In the genomic region with DNA sequence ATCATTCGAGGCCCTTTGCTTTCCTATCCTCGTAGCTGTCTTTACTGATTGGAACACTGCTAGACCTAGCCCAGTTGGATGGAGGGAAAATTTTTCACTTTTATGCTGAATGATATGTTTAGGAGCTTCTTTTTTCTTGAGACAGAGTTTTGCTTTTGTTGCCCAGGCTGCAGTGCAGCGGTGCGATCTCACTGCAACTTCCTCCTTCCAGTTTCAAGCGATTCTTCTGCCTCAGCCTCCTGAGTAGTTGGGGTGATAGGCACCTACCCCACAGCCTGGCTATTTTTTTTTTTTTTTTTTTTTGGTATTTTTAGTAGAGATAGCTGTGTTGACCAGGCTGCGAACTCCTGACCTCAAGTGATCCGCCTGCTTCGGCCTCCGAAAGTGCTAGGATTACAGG, we compare ENCODE assay signal across 22 cellular contexts. TPM values are rescaled to one million over a fixed set of nuclear protein-coding genes. Genes with fewer than 3 reads are reported as not detected.
DNase-seq lines count a peak whose midpoint lies in the region; ATAC-seq, FAIRE-seq and TF ChIP-seq lines count a peak whose summit lies in the region.
"Had no signal": no experiment of that assay in that cellular context is flagged by ENCODE, and none has a peak within 500 bp of the region (broad histone marks: within the 10 kb centered on the region; RNA-seq: fewer than 3 reads in every experiment).

No MANE protein-coding gene starts in this region.

- no peak overlapping the region for H3K4me3 Mint-ChIP-seq in Caco-2 (ENCODE audit: unreplicated experiment)
- no peak overlapping the region for H3K4me3 Mint-ChIP-seq in stimulated activated memory B cell treated with anti-CD40 and anti-IgM and Interleukin-4, amounts not matched to agents 10 μg/mL and 1 μg/mL and 100 μg/mL, for 72 hours
- H3K4me3 Mint-ChIP-seq: CD14-positive monocyte had no signal

- in situ Hi-C loops in K562 (cut with MboI) = no loop called here

- intact Hi-C loops in Caco-2 (cut with micrococcal nuclease; ENCODE audit: unreplicated experiment) (no loop called here), K562 (cut with micrococcal nuclease) (no loop called here), left lung (cut with DNase I) (no loop called here)

- H3K27me3 ChIP-seq in Caco-2 (replicated peaks; ENCODE audit: control insufficient read depth, insufficient read depth, low read length) (no peaks in the 10 kb centered on the region), OCI-LY3 (ENCODE audit: low read depth, low read length) (no peaks in the 10 kb centered on the region), K562 (ENCODE audit: control insufficient read depth in 2 of 2, insufficient read depth in 2 of 2, low read length in 2 of 2) (no peaks in the 10 kb centered on the region), left lung (no peaks in the 10 kb centered on the region)
- H3K27me3 ChIP-seq: MG63 had no signal

- H3K4me2 ChIP-seq in OCI-LY3 (ENCODE audit: low read length) (no peak overlapping the region), K562 (ENCODE audit: insufficient read depth, low read length) (no peak overlapping the region)

- H3K27ac ChIP-seq in OCI-LY3 (ENCODE audit: low read length) (0 out of 2 replicates have a peak overlapping the region, but pooled peaks have one; percentile 11), K562 (ENCODE audit: extremely low read depth, low read depth, low read length) (no peak overlapping the region), left lung (no peak overlapping the region), substantia nigra (ENCODE audit: low read depth, low read length, poor library complexity, severe bottlenecking) (no peak overlapping the region)
- H3K27ac ChIP-seq: HL-60, RWPE1 had no signal

- peaks cover 5% of the 10 kb centered on the region for H3K36me3 ChIP-seq in Caco-2 (ENCODE audit: control insufficient read depth, insufficient read depth, low read length)
- peaks cover 69% of the 10 kb centered on the region for H3K36me3 ChIP-seq in OCI-LY3 (replicated peaks; ENCODE audit: low read depth, low read length)
- H3K36me3 ChIP-seq in K562 (ENCODE audit: control insufficient read depth, insufficient read depth, low read length) = peaks cover 98% of the 10 kb centered on the region
- peaks cover 4 to 100% of the 10 kb centered on the region in 2 donors for H3K36me3 ChIP-seq in left lung

- CTCF ChIA-PET in Caco-2 (lab: Charles Lee) = interaction anchor here (0.6 to 1.5 kb wide), 3 partner anchors 34 to 198 kb away, joined by 3 read pairs; no protein-coding TSS in a partner anchor
- CTCF ChIA-PET in K562 (lab: Yijun Ruan, JAX; ENCODE audit: low intra/inter-chr PET ratio) = no interaction called here

- H3K9ac ChIP-seq in OCI-LY3 (ENCODE audit: low read length) (no peak overlapping the region), K562 (ENCODE audit: insufficient read depth in 1 of 2, low read depth in 2 of 2, low read length in 2 of 2) (no peak overlapping the region)

- TF ChIP-seq CTCF in Caco-2 (IDR thresholded peaks at IDR 0.05; ENCODE audit: insufficient read depth in 1 of 2, low read depth in 1 of 2, low read length in 1 of 2, severe bottlenecking in 1 of 2, unreplicated experiment in 1 of 2) (no peak), OCI-LY3 (IDR thresholded peaks at IDR 0.05; ENCODE audit: low read depth, low read length) (no peak), K562 (IDR thresholded peaks at IDR 0.05 in 2 of 3, conservative IDR thresholded peaks at IDR 0.05 in 1 of 3; ENCODE audit: insufficient read depth in 2 of 3, low read depth in 1 of 3, low read length in 3 of 3) (no peak), left lung (IDR thresholded peaks at IDR 0.05) (no peak)

- no peaks in the 10 kb centered on the region for H3K9me1 ChIP-seq in K562 (ENCODE audit: control insufficient read depth, insufficient read depth, low read length)

- H4K20me1 ChIP-seq in OCI-LY3 (ENCODE audit: insufficient read depth, low read length) = no peaks in the 10 kb centered on the region
- H4K20me1 ChIP-seq in K562 (replicated peaks; ENCODE audit: control insufficient read depth, insufficient read depth, low read length) = no peaks in the 10 kb centered on the region

- peaks cover 18% of the 10 kb centered on the region for H3K4me1 Mint-ChIP-seq in Caco-2 (ENCODE audit: low read depth, unreplicated experiment)
- H3K4me1 Mint-ChIP-seq in stimulated activated memory B cell treated with anti-CD40 and anti-IgM and Interleukin-4, amounts not matched to agents 10 μg/mL and 1 μg/mL and 100 μg/mL, for 72 hours = peaks cover 9% of the 10 kb centered on the region
- H3K4me1 Mint-ChIP-seq: CD14-positive monocyte had no signal

- no peak for DNase-seq in Caco-2
- no peak for DNase-seq in K562 (ENCODE audit: extremely low read depth in 1 of 4, low spot score in 3 of 4)
- DNase-seq in DMS114 treated with DMSO at 0.1 percent for 48 hours (lab: John Stamatoyannopoulos, UW; ENCODE audit: unreplicated experiment) = no peak
- DNase-seq in left lung = no peak
- DNase-seq in substantia nigra (lab: John Stamatoyannopoulos, UW) = no peak
- DNase-seq: ACHN, COR-L47, DMS153, EL, MG63, NCI-H1105, NCI-H1694, NCI-H2081 treated with DMSO at 0.1 percent for 48 hours, NCI-H446 treated with DMSO at 0.1 percent for 48 hours had no signal

- H3K36me3 Mint-ChIP-seq in Caco-2 (ENCODE audit: insufficient read depth, unreplicated experiment) = peaks cover 100% of the 10 kb centered on the region
- peaks cover 68% of the 10 kb centered on the region for H3K36me3 Mint-ChIP-seq in stimulated activated memory B cell treated with anti-CD40 and anti-IgM and Interleukin-4, amounts not matched to agents 10 μg/mL and 1 μg/mL and 100 μg/mL, for 72 hours

- H3K79me2 ChIP-seq in OCI-LY3 (ENCODE audit: low read length) = peaks cover 4% of the 10 kb centered on the region; the same call in 1 of the 2 replicates
- H3K79me2 ChIP-seq in K562 (ENCODE audit: control insufficient read depth, insufficient read depth, low read length) = no peaks in the 10 kb centered on the region

- no peak for ATAC-seq in K562
- ATAC-seq in stimulated activated memory B cell treated with anti-CD40 and anti-IgM and Interleukin-4, amounts not matched to agents 10 μg/mL and 1 μg/mL and 100 μg/mL, for 72 hours = no peak
- no peak for ATAC-seq in left lung
- ATAC-seq: GM12878 had no signal

- H2AFZ ChIP-seq in OCI-LY3 (ENCODE audit: low read depth, low read length) = no peak overlapping the region
- H2AFZ ChIP-seq in K562 (ENCODE audit: low read depth, low read length) = no peak overlapping the region

- POLR2A ChIA-PET in Caco-2 (lab: Charles Lee) (interaction anchor here (0.6 to 1.6 kb wide), 4 partner anchors 9 to 36 kb away, joined by 4 to 7 read pairs (median 5); a partner anchor contains a TSS), K562 (lab: Yijun Ruan, JAX) (interaction anchor here (1.3 to 2.4 kb wide), 5 partner anchors 11 to 37 kb away, joined by 5 to 10 read pairs (median 7); a partner anchor contains a TSS)

- no peak for TF ChIP-seq EP300 in K562 (IDR thresholded peaks at IDR 0.05; ENCODE audit: low read length)

- H3K9me3 Mint-ChIP-seq in Caco-2 (ENCODE audit: unreplicated experiment) = no peaks in the 10 kb centered on the region
- no peaks in the 10 kb centered on the region for H3K9me3 Mint-ChIP-seq in stimulated activated memory B cell treated with anti-CD40 and anti-IgM and Interleukin-4, amounts not matched to agents 10 μg/mL and 1 μg/mL and 100 μg/mL, for 72 hours
- H3K9me3 Mint-ChIP-seq: CD14-positive monocyte had no signal

- 78% methylated on average over 9 of the region's 9 CpGs for WGBS in K562 (ENCODE audit: insufficient coverage, low coverage, missing lambda C conversion rate)

- no peaks in the 10 kb centered on the region for H3K27me3 Mint-ChIP-seq in Caco-2 (ENCODE audit: insufficient read depth, unreplicated experiment)
- H3K27me3 Mint-ChIP-seq in stimulated activated memory B cell treated with anti-CD40 and anti-IgM and Interleukin-4, amounts not matched to agents 10 μg/mL and 1 μg/mL and 100 μg/mL, for 72 hours = no peaks in the 10 kb centered on the region

- no peaks in the 10 kb centered on the region for H3K9me3 ChIP-seq in Caco-2
- H3K9me3 ChIP-seq in OCI-LY3 (ENCODE audit: insufficient read depth, low read length) = no peaks in the 10 kb centered on the region
- H3K9me3 ChIP-seq in K562 (replicated peaks; ENCODE audit: control insufficient read depth, insufficient read depth, low read depth, low read length) = no peaks in the 10 kb centered on the region
- no peaks in the 10 kb centered on the region for H3K9me3 ChIP-seq in left lung
- H3K9me3 ChIP-seq: HAP-1, MG63 had no signal

- TF ChIP-seq RAD21 in K562 (CRISPR knock-in tag; conservative IDR thresholded peaks at IDR 0.05 in 1 of 2, IDR thresholded peaks at IDR 0.05 in 1 of 2) = no peak

- no peak for TF ChIP-seq POLR2A in K562 (conservative IDR thresholded peaks at IDR 0.05)

- no TSS peak for BruUV-seq in Caco-2 (replicated peaks; lab: Mats Ljungman, UMichigan)
- BruUV-seq in K562 (replicated peaks; lab: Mats Ljungman, UMichigan) = no TSS peak

- H3K4me1 ChIP-seq in Caco-2 (peaks cover 8% of the 10 kb centered on the region), OCI-LY3 (ENCODE audit: low read length) (peaks cover 7% of the 10 kb centered on the region; the same call in 1 of the 2 replicates), K562 (replicated peaks in 1 of 2; ENCODE audit: control insufficient read depth in 2 of 2, insufficient read depth in 2 of 2, low read length in 2 of 2) (no peaks in the 10 kb centered on the region), left lung (no peaks in the 10 kb centered on the region)
- H3K4me1 ChIP-seq: HAP-1 had no signal

- H3K4me3 ChIP-seq in Caco-2 (ENCODE audit: low read depth, low read length) (no peak overlapping the region), OCI-LY3 (ENCODE audit: low read length) (no peak overlapping the region), K562 (no peak overlapping the region), left lung (no peak overlapping the region)
- H3K4me3 ChIP-seq: GM12878, HAP-1, MG63 had no signal

- FAIRE-seq in K562 (lab: Jason Lieb, UNC) = peak; percentile 59
- FAIRE-seq: GM12878, GM19239 had no signal

- peak overlapping the region; percentile 26 for H3K27ac Mint-ChIP-seq in Caco-2 (ENCODE audit: unreplicated experiment)
- H3K27ac Mint-ChIP-seq in stimulated activated memory B cell treated with anti-CD40 and anti-IgM and Interleukin-4, amounts not matched to agents 10 μg/mL and 1 μg/mL and 100 μg/mL, for 72 hours = peak overlapping the region; percentile 63
- H3K27ac Mint-ChIP-seq: CD14-positive monocyte had no signal

RNA-seq across cellular contexts. Expression of a gene that starts 17.3 kb away (rescaled TPM):
- total RNA-seq in Caco-2 (2022) (197 TPM in 2 replicates), K562 (2014; rRNA removed) (89.2 and 115 TPM in 2 replicates), K562 (2014; rRNA removed; fragmentation: Illumina TruSeq; extraction: Trizol) (106 and 108 TPM in 2 replicates), K562 (2015; rRNA removed; fragmentation: Illumina TruSeq; extraction: Trizol) (110 and 114 TPM in 2 replicates), K562 (2021) (140 and 161 TPM in 2 replicates), left lung (100 to 1,000 TPM in 1 of 2 donors, 10 to 100 TPM in 1; 89.8 to 141 TPM)
- total RNA-seq in K562 (2011; cell fraction: chromatin; rRNA removed; ENCODE audit: low replicate concordance) = 149 and 229 TPM in 2 replicates
- 136 and 141 TPM in 2 replicates for total RNA-seq in K562 (2011; cell fraction: nucleolus; rRNA removed)
- 117 and 138 TPM in 2 replicates for total RNA-seq in K562 (2011; cell fraction: nucleoplasm; rRNA removed)
- polyA plus RNA-seq in K562 (2011; rRNA removed) (138 and 200 TPM in 2 replicates), K562 (2014; fragmentation: Illumina TruSeq; extraction: Trizol) (181 and 184 TPM in 2 replicates), K562 (2014; fragmentation: Nextera tagmentation; extraction: Ambion mirVana) (100 to 1,000 TPM; 159 to 393 TPM), K562 (2014; rRNA removed) (247 and 261 TPM in 2 replicates)
- 136 and 152 TPM in 2 replicates for polyA plus RNA-seq in K562 (2011; cell fraction: cytosol; rRNA removed)
- polyA plus RNA-seq in K562 (2011; cell fraction: nucleus; rRNA removed) = 155 and 167 TPM in 2 replicates
- 137 and 204 TPM in 2 replicates for polyA plus RNA-seq in K562 (2012)
- 260 and 357 TPM in 2 replicates for polyA minus RNA-seq in K562 (2011; rRNA and poly(A)+ RNA removed)
- polyA minus RNA-seq in K562 (2011; cell fraction: cytosol; rRNA and poly(A)+ RNA removed) = 83.3 and 103 TPM in 2 replicates
- 64.4 and 99.7 TPM in 2 replicates for polyA minus RNA-seq in K562 (2011; cell fraction: nucleus; rRNA and poly(A)+ RNA removed)

RNA-seq across cellular contexts. Expression of a gene that starts 17.5 kb away (rescaled TPM):
- total RNA-seq in Caco-2 (2022) (75.9 and 76.3 TPM in 2 replicates), K562 (2014; rRNA removed) (54.9 and 65.6 TPM in 2 replicates), K562 (2014; rRNA removed; fragmentation: Illumina TruSeq; extraction: Trizol) (50.1 and 54.0 TPM in 2 replicates), K562 (2015; rRNA removed; fragmentation: Illumina TruSeq; extraction: Trizol) (60.7 and 62.2 TPM in 2 replicates), K562 (2021) (46.1 and 51.8 TPM in 2 replicates), left lung (10 to 100 TPM; 32.1 to 47.4 TPM)
- 162 and 231 TPM in 2 replicates for total RNA-seq in K562 (2011; cell fraction: chromatin; rRNA removed; ENCODE audit: low replicate concordance)
- 125 and 132 TPM in 2 replicates for total RNA-seq in K562 (2011; cell fraction: nucleolus; rRNA removed)
- total RNA-seq in K562 (2011; cell fraction: nucleoplasm; rRNA removed) = 98.4 and 106 TPM in 2 replicates
- polyA plus RNA-seq in K562 (2011; rRNA removed) (36.0 and 42.1 TPM in 2 replicates), K562 (2014; fragmentation: Illumina TruSeq; extraction: Trizol) (52.6 and 56.6 TPM in 2 replicates), K562 (2014; fragmentation: Nextera tagmentation; extraction: Ambion mirVana) (10 to 100 TPM; 18.0 to 49.3 TPM), K562 (2014; rRNA removed) (48.5 and 52.4 TPM in 2 replicates)
- 33.3 and 42.2 TPM in 2 replicates for polyA plus RNA-seq in K562 (2011; cell fraction: cytosol; rRNA removed)
- polyA plus RNA-seq in K562 (2011; cell fraction: nucleus; rRNA removed) = 46.6 and 60.4 TPM in 2 replicates
- 23.3 and 47.3 TPM in 2 replicates for polyA plus RNA-seq in K562 (2012)
- 51.5 and 77.3 TPM in 2 replicates for polyA minus RNA-seq in K562 (2011; rRNA and poly(A)+ RNA removed)
- 20.1 and 38.2 TPM in 2 replicates for polyA minus RNA-seq in K562 (2011; cell fraction: cytosol; rRNA and poly(A)+ RNA removed)
- polyA minus RNA-seq in K562 (2011; cell fraction: nucleus; rRNA and poly(A)+ RNA removed) = 56.4 and 69.9 TPM in 2 replicates

RNA-seq across cellular contexts. Expression of a gene that starts 32.5 kb away (rescaled TPM):
- total RNA-seq in Caco-2 (2022) (134 TPM in 2 replicates), K562 (2014; rRNA removed) (114 and 126 TPM in 2 replicates), K562 (2014; rRNA removed; fragmentation: Illumina TruSeq; extraction: Trizol) (62.5 and 73.1 TPM in 2 replicates), K562 (2015; rRNA removed; fragmentation: Illumina TruSeq; extraction: Trizol) (90.3 and 91.1 TPM in 2 replicates), K562 (2021) (92.0 and 101 TPM in 2 replicates), left lung (10 to 100 TPM; 59.2 to 82.5 TPM)
- 74.3 and 178 TPM in 2 replicates for total RNA-seq in K562 (2011; cell fraction: chromatin; rRNA removed; ENCODE audit: low replicate concordance)
- 107 and 112 TPM in 2 replicates for total RNA-seq in K562 (2011; cell fraction: nucleolus; rRNA removed)
- total RNA-seq in K562 (2011; cell fraction: nucleoplasm; rRNA removed) = 75.0 and 77.1 TPM in 2 replicates
- polyA plus RNA-seq in K562 (2011; rRNA removed) (86.3 and 101 TPM in 2 replicates), K562 (2014; fragmentation: Illumina TruSeq; extraction: Trizol) (94.8 and 110 TPM in 2 replicates), K562 (2014; fragmentation: Nextera tagmentation; extraction: Ambion mirVana) (1 to 10 TPM; 1.7 to 5.7 TPM), K562 (2014; rRNA removed) (84.2 and 95.7 TPM in 2 replicates)
- polyA plus RNA-seq in K562 (2011; cell fraction: cytosol; rRNA removed) = 87.5 and 128 TPM in 2 replicates
- polyA plus RNA-seq in K562 (2011; cell fraction: nucleus; rRNA removed) = 135 and 148 TPM in 2 replicates
- polyA plus RNA-seq in K562 (2012) = 75.4 and 102 TPM in 2 replicates
- 54.4 and 63.4 TPM in 2 replicates for polyA minus RNA-seq in K562 (2011; rRNA and poly(A)+ RNA removed)
- polyA minus RNA-seq in K562 (2011; cell fraction: cytosol; rRNA and poly(A)+ RNA removed) = 50.4 and 64.0 TPM in 2 replicates
- polyA minus RNA-seq in K562 (2011; cell fraction: nucleus; rRNA and poly(A)+ RNA removed) = 50.4 and 59.0 TPM in 2 replicates

RNA-seq across cellular contexts. Expression of a gene that starts 36.0 kb away (rescaled TPM):
- 179 and 183 TPM in 2 replicates for total RNA-seq in Caco-2 (2022)
- total RNA-seq in K562 (2011; cell fraction: chromatin; rRNA removed; ENCODE audit: low replicate concordance) = 286 and 625 TPM in 2 replicates
- 95.6 and 105 TPM in 2 replicates for total RNA-seq in K562 (2011; cell fraction: nucleolus; rRNA removed)
- total RNA-seq in K562 (2011; cell fraction: nucleoplasm; rRNA removed) = 194 and 282 TPM in 2 replicates
- total RNA-seq in K562 (2014; rRNA removed) = 54.0 and 65.1 TPM in 2 replicates
- 74.6 and 82.9 TPM in 2 replicates for total RNA-seq in K562 (2014; rRNA removed; fragmentation: Illumina TruSeq; extraction: Trizol)
- 80.9 and 87.6 TPM in 2 replicates for total RNA-seq in K562 (2015; rRNA removed; fragmentation: Illumina TruSeq; extraction: Trizol)
- total RNA-seq in K562 (2021) = 92.0 and 93.7 TPM in 2 replicates
- polyA plus RNA-seq in K562 (2011; rRNA removed) = 121 and 149 TPM in 2 replicates
- polyA plus RNA-seq in K562 (2011; cell fraction: cytosol; rRNA removed) = 26.3 and 46.1 TPM in 2 replicates
- 277 and 361 TPM in 2 replicates for polyA plus RNA-seq in K562 (2011; cell fraction: nucleus; rRNA removed)
- 76.8 and 90.5 TPM in 2 replicates for polyA plus RNA-seq in K562 (2012)
- polyA plus RNA-seq in K562 (2014; fragmentation: Illumina TruSeq; extraction: Trizol) = 128 and 133 TPM in 2 replicates
- polyA plus RNA-seq in K562 (2014; fragmentation: Nextera tagmentation; extraction: Ambion mirVana) = 10 to 100 TPM; 16.5 to 28.4 TPM
- 110 and 127 TPM in 2 replicates for polyA plus RNA-seq in K562 (2014; rRNA removed)
- 144 and 149 TPM in 2 replicates for polyA minus RNA-seq in K562 (2011; rRNA and poly(A)+ RNA removed)
- polyA minus RNA-seq in K562 (2011; cell fraction: cytosol; rRNA and poly(A)+ RNA removed) = 49.8 and 56.9 TPM in 2 replicates
- polyA minus RNA-seq in K562 (2011; cell fraction: nucleus; rRNA and poly(A)+ RNA removed) = 82.4 and 167 TPM in 2 replicates
- 10 to 100 TPM; 79.2 to 82.0 TPM for total RNA-seq in left lung

RNA-seq across cellular contexts. Expression of a gene that starts 36.6 kb away (rescaled TPM):
- total RNA-seq in Caco-2 (2022) (125 and 129 TPM in 2 replicates), K562 (2014; rRNA removed) (97.4 and 106 TPM in 2 replicates), K562 (2014; rRNA removed; fragmentation: Illumina TruSeq; extraction: Trizol) (135 and 153 TPM in 2 replicates), K562 (2015; rRNA removed; fragmentation: Illumina TruSeq; extraction: Trizol) (135 and 138 TPM in 2 replicates), K562 (2021) (104 and 118 TPM in 2 replicates), left lung (100 to 1,000 TPM in 1 of 2 donors, 10 to 100 TPM in 1; 81.6 to 111 TPM)
- total RNA-seq in K562 (2011; cell fraction: chromatin; rRNA removed; ENCODE audit: low replicate concordance) = 103 and 222 TPM in 2 replicates
- 69.7 and 88.4 TPM in 2 replicates for total RNA-seq in K562 (2011; cell fraction: nucleolus; rRNA removed)
- 122 and 142 TPM in 2 replicates for total RNA-seq in K562 (2011; cell fraction: nucleoplasm; rRNA removed)
- polyA plus RNA-seq in K562 (2011; rRNA removed) (91.4 and 138 TPM in 2 replicates), K562 (2014; fragmentation: Illumina TruSeq; extraction: Trizol) (142 and 162 TPM in 2 replicates), K562 (2014; fragmentation: Nextera tagmentation; extraction: Ambion mirVana) (10 to 100 TPM; 15.5 to 20.5 TPM), K562 (2014; rRNA removed) (122 and 125 TPM in 2 replicates)
- polyA plus RNA-seq in K562 (2011; cell fraction: cytosol; rRNA removed) = 24.9 and 47.4 TPM in 2 replicates
- polyA plus RNA-seq in K562 (2011; cell fraction: nucleus; rRNA removed) = 27.4 and 34.6 TPM in 2 replicates
- polyA plus RNA-seq in K562 (2012) = 76.4 and 96.4 TPM in 2 replicates
- 174 and 206 TPM in 2 replicates for polyA minus RNA-seq in K562 (2011; rRNA and poly(A)+ RNA removed)
- polyA minus RNA-seq in K562 (2011; cell fraction: cytosol; rRNA and poly(A)+ RNA removed) = 41.3 and 67.3 TPM in 2 replicates
- 19.8 and 35.3 TPM in 2 replicates for polyA minus RNA-seq in K562 (2011; cell fraction: nucleus; rRNA and poly(A)+ RNA removed)
